ENCODE assay signal across 18 cellular contexts in genomic region chr3:132615911-132616310, GRCh38. TPM values are rescaled to one million over a fixed set of nuclear protein-coding genes. Genes with fewer than 3 reads are reported as not detected.
DNase-seq lines count a peak whose midpoint lies in the region; ATAC-seq and TF ChIP-seq lines count a peak whose summit lies in the region.
"Had no signal": no experiment of that assay in that cellular context is flagged by ENCODE, and none has a peak within 500 bp of the region (broad histone marks: within the 10 kb centered on the region; RNA-seq: fewer than 3 reads in every experiment).

No MANE protein-coding gene starts in this region.

- H3F3A ChIP-seq in PC-3 (ENCODE audit: low read length, unreplicated experiment) = no peaks in the 10 kb centered on the region

- intact Hi-C loops in PC-3 (cut with micrococcal nuclease) = no loop called here

- ATAC-seq in PC-3 = no peak

- POLR2A ChIA-PET in PC-3 (lab: Charles Lee; ENCODE audit: unreplicated experiment) = no interaction called here

- no peaks in the 10 kb centered on the region for H3K27me3 ChIP-seq in PC-3 (ENCODE audit: low read length)
- H3K27me3 ChIP-seq: BLaER1 had no signal

- TF ChIP-seq POLR2A in erythroblast (IDR thresholded peaks at IDR 0.05; ENCODE audit: low read length) = no peak

- CTCF ChIA-PET in PC-3 (lab: Charles Lee) = no interaction called here

- no peaks in the 10 kb centered on the region; the same call in 1 of the 2 replicates for H3K27me3 Mint-ChIP-seq in HFFc6 (ENCODE audit: insufficient read depth)
- H3K27me3 Mint-ChIP-seq: CD4-positive, CD25-positive, alpha-beta regulatory T cell; IgD-negative memory B cell had no signal

- H3K4me3 Mint-ChIP-seq in HFFc6 = no peak overlapping the region
- H3K4me3 Mint-ChIP-seq: CD4-positive, CD25-positive, alpha-beta regulatory T cell; H9; IgD-negative memory B cell had no signal

- DNase-seq in DMS79 treated with DMSO at 0.1 percent for 48 hours (lab: John Stamatoyannopoulos, UW) = peak; percentile 26
- no peak for DNase-seq in DMS79 (lab: John Stamatoyannopoulos, UW)
- DNase-seq in HFFc6 = peak; percentile 34
- DNase-seq in PC-3 = peak; percentile 11
- peak; percentile 31 for DNase-seq in fibroblast of mammary gland (ENCODE audit: low read depth)
- no peak for DNase-seq in GM03348 (ENCODE audit: low spot score)
- DNase-seq in activated naive CD4-positive, alpha-beta T cell (lab: John Stamatoyannopoulos, UW) = no peak
- DNase-seq in erythroblast (lab: John Stamatoyannopoulos, UW) = no peak
- DNase-seq: AML-193; CD4-positive, CD25-positive, alpha-beta regulatory T cell; GDM1; GOT3; H9 had no signal

- H3K4me1 ChIP-seq in PC-3 (ENCODE audit: insufficient read depth, low read length) = no peaks in the 10 kb centered on the region
- H3K4me1 ChIP-seq: BLaER1 had no signal

- H3K4me1 Mint-ChIP-seq in HFFc6 (ENCODE audit: low read depth) = peaks cover 20% of the 10 kb centered on the region
- H3K4me1 Mint-ChIP-seq: H9 had no signal

- no peak overlapping the region for H3K27ac ChIP-seq in PC-3 (ENCODE audit: low read length)
- H3K27ac ChIP-seq: 22Rv1, BLaER1 had no signal

- peaks cover 43% of the 10 kb centered on the region for H3K36me3 Mint-ChIP-seq in HFFc6 (ENCODE audit: low read depth)

- no peak overlapping the region for H3K4me2 ChIP-seq in PC-3 (ENCODE audit: low read length)
- H3K4me2 ChIP-seq: BLaER1 had no signal

- H2AFZ ChIP-seq in PC-3 (ENCODE audit: low read length) = no peak overlapping the region

- H3K27ac Mint-ChIP-seq in HFFc6 = no peak overlapping the region
- H3K27ac Mint-ChIP-seq: CD4-positive, CD25-positive, alpha-beta regulatory T cell; H9; IgD-negative memory B cell had no signal

- H3K79me2 ChIP-seq in PC-3 (ENCODE audit: low read length) = no peaks in the 10 kb centered on the region

- no peaks in the 10 kb centered on the region for H3K9me2 ChIP-seq in PC-3 (replicated peaks; ENCODE audit: low read length)

- H4K20me1 ChIP-seq in PC-3 (ENCODE audit: low read length) = no peaks in the 10 kb centered on the region
- H4K20me1 ChIP-seq: BLaER1 had no signal

- H3K36me3 ChIP-seq in PC-3 (ENCODE audit: low read depth, low read length) = no peaks in the 10 kb centered on the region

- no peak for TF ChIP-seq CTCF in HFFc6 (IDR thresholded peaks at IDR 0.05)
- TF ChIP-seq CTCF in PC-3 (conservative IDR thresholded peaks at IDR 0.05; ENCODE audit: low read depth, low read length) = no peak
- TF ChIP-seq CTCF in fibroblast of mammary gland (conservative IDR thresholded peaks at IDR 0.05; ENCODE audit: control insufficient read depth, insufficient read depth, low read depth, low read length) = no peak

- BruUV-seq in PC-3 (replicated peaks; lab: Mats Ljungman, UMichigan) = no TSS peak

- H3K9me3 Mint-ChIP-seq in HFFc6 = peaks cover 21% of the 10 kb centered on the region

- H3K9ac ChIP-seq in PC-3 (ENCODE audit: low read length) = no peak overlapping the region
- H3K9ac ChIP-seq: BLaER1 had no signal

- H3K9me3 ChIP-seq in PC-3 (ENCODE audit: low read length) = no peaks in the 10 kb centered on the region

- H3K4me3 ChIP-seq in PC-3 (ENCODE audit: low read length) (no peak overlapping the region), fibroblast of mammary gland (ENCODE audit: control insufficient read depth, low read depth, low read length) (no peak overlapping the region)
- H3K4me3 ChIP-seq: BLaER1 had no signal

RNA-seq across cellular contexts. Expression of gene ACKR4, which starts 18.8 kb away (rescaled TPM):
- 1 to 10 TPM in 5 of 6 experiments, under 1 TPM in 1; 0.78 to 8.4 (median 7.1) TPM for total RNA-seq in HFFc6 (2021; fragmentation: NEBNext Ultra II Directional; extraction: Animal tissue kit (Norgen Biotek cat#: 25700))
- not detected in 2 replicates for total RNA-seq in PC-3 (2014; rRNA removed)
- total RNA-seq: A673, H9, HT1080 had no signal

RNA-seq across cellular contexts. Expression of gene ACAD11, which starts 43.7 kb away (rescaled TPM):
- total RNA-seq in HFFc6 (2021; fragmentation: NEBNext Ultra II Directional; extraction: Animal tissue kit (Norgen Biotek cat#: 25700)) = 10 to 100 TPM; 13.3 to 18.5 (median 13.8) TPM
- 4.7 and 5.8 TPM in 2 replicates for total RNA-seq in PC-3 (2014; rRNA removed)

RNA-seq across cellular contexts. Expression of gene UBA5, which starts 44.2 kb away (rescaled TPM):
- 10 to 100 TPM; 43.8 to 51.5 (median 48.0) TPM for total RNA-seq in HFFc6 (2021; fragmentation: NEBNext Ultra II Directional; extraction: Animal tissue kit (Norgen Biotek cat#: 25700))
- total RNA-seq in PC-3 (2014; rRNA removed) = 66.6 and 78.7 TPM in 2 replicates

Comparison
In these comparisons a context has a peak if more than half of its experiments do, and no peak if none do; other contexts are left out.
1. DNase-seq: peak in DMS79 treated with DMSO at 0.1 percent for 48 hours (single experiment), HFFc6 (single experiment), PC-3 (single experiment) and fibroblast of mammary gland (single experiment); none in DMS79 (single experiment), GM03348 (single experiment), activated naive CD4-positive, alpha-beta T cell (0 of 4) and erythroblast (0 of 2).